17 cellular contexts compared by ENCODE assay signal in the genomic region with DNA sequence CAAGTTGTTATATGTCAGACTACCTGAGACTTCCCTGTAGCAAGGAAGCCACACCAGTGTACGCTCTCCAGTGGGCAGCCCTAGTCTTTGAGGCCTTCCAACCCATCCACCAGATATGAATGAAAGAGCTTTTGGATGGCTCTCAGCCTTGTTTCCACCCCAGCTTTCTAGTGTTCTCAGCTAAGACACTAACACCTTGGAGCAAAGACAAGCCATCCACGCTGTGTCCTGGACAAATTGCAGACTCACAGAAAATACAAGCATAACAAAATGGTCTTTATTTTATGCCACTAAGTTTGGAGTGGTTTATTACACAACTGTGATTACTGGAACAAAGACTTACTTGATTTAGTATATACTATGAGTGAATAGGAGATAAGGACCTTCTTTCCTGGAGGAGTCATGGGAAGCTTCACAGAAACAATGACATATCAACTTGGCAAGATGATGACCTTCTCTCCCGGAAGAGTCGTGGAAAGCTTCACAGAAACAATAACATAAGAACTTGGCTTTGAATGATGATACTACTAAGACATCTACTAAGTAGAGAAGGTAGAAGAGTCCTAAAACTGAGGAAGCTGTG.
DNase-seq lines count a peak whose midpoint lies in the region; ATAC-seq, FAIRE-seq and TF ChIP-seq lines count a peak whose summit lies in the region.
"Had no signal": no experiment of that assay in that cellular context is flagged by ENCODE, and none has a peak within 500 bp of the region (broad histone marks: within the 10 kb centered on the region; RNA-seq: fewer than 3 reads in every experiment).

No MANE protein-coding gene starts in this region.

- FAIRE-seq in astrocyte (lab: Jason Lieb, UNC), result no peak
- FAIRE-seq: G401.6, GM12891 had no signal

- no peaks in the 10 kb centered on the region for H3K9me2 ChIP-seq in MM.1S (replicated peaks; ENCODE audit: insufficient read depth, low read length)

- H3K27ac ChIP-seq in astrocyte (ENCODE audit: low read depth, low read length), result no peak overlapping the region
- no peak overlapping the region for H3K27ac ChIP-seq in MM.1S (ENCODE audit: low read length)

- H3K27ac Mint-ChIP-seq in astrocyte (ENCODE audit: unreplicated experiment), result no peak overlapping the region
- H3K27ac Mint-ChIP-seq: B cell; CD4-positive, alpha-beta T cell; GM23338 had no signal

- no peak overlapping the region for H3K4me3 ChIP-seq in astrocyte (ENCODE audit: insufficient read depth, low read depth, low read length)
- H3K4me3 ChIP-seq in MM.1S (ENCODE audit: low read length), result no peak overlapping the region
- H3K4me3 ChIP-seq: GM23338 had no signal

- no peaks in the 10 kb centered on the region for H3K36me3 Mint-ChIP-seq in astrocyte (ENCODE audit: low read depth, unreplicated experiment)

- H3K4me2 ChIP-seq in astrocyte (ENCODE audit: low read length), result no peak overlapping the region
- H3K4me2 ChIP-seq in MM.1S (ENCODE audit: low read depth, low read length), result no peak overlapping the region
- H3K4me2 ChIP-seq: GM23338 had no signal

- H2AFZ ChIP-seq in astrocyte (ENCODE audit: low read depth, low read length), result no peak overlapping the region
- no peak overlapping the region for H2AFZ ChIP-seq in MM.1S (ENCODE audit: low read length)
- H2AFZ ChIP-seq: GM23338 had no signal

- H4K20me1 ChIP-seq in astrocyte (ENCODE audit: insufficient read depth, low read length) (no peaks in the 10 kb centered on the region), MM.1S (ENCODE audit: insufficient read depth, low read length) (no peaks in the 10 kb centered on the region)

- H3K79me2 ChIP-seq in astrocyte (ENCODE audit: insufficient read depth, low read length), result no peaks in the 10 kb centered on the region
- no peaks in the 10 kb centered on the region for H3K79me2 ChIP-seq in MM.1S (ENCODE audit: low read length)

- no peak overlapping the region for H3K4me3 Mint-ChIP-seq in astrocyte (ENCODE audit: unreplicated experiment)
- H3K4me3 Mint-ChIP-seq: B cell; CD4-positive, alpha-beta T cell; GM23338 had no signal

- no peaks in the 10 kb centered on the region for H3K9me3 Mint-ChIP-seq in astrocyte (ENCODE audit: unreplicated experiment)
- H3K9me3 Mint-ChIP-seq: CD4-positive, alpha-beta T cell; GM23338 had no signal

- H3K36me3 ChIP-seq in astrocyte (ENCODE audit: insufficient read depth, low read length), result no peaks in the 10 kb centered on the region
- H3K36me3 ChIP-seq in MM.1S (replicated peaks; ENCODE audit: insufficient read depth, low read length), result no peaks in the 10 kb centered on the region

- ATAC-seq in left ventricle myocardium superior, result peak; percentile 43
- ATAC-seq: GM23338 had no signal

- no peak overlapping the region for H3K9ac ChIP-seq in astrocyte (ENCODE audit: low read length)
- H3K9ac ChIP-seq in MM.1S (ENCODE audit: low read length), result no peak overlapping the region

- intact Hi-C loops in left ventricle myocardium superior (cut with micrococcal nuclease) (no loop called here), cardiac septum (cut with DNase I) (no loop called here)

- DNase-seq in left ventricle myocardium superior (no peak), cardiac septum (ENCODE audit: low spot score) (no peak), astrocyte (ENCODE audit: low read depth) (peak; percentile 12), foreskin melanocyte (peak; percentile 86), NCI-H2081 treated with DMSO at 0.1 percent for 48 hours (lab: John Stamatoyannopoulos, UW) (no peak), epidermal melanocyte (ENCODE audit: insufficient read length, low spot score) (no peak), MM.1S (no peak), islet precursor cell (no peak)
- DNase-seq: C1 segment of cervical spinal cord; CD4-positive, alpha-beta T cell; DMS79 treated with DMSO at 0.1 percent for 48 hours; EL; H7 had no signal

- H3K9me3 ChIP-seq in astrocyte (ENCODE audit: insufficient read depth, low read depth, low read length) (no peaks in the 10 kb centered on the region), MM.1S (replicated peaks; ENCODE audit: insufficient read depth, low read length) (no peaks in the 10 kb centered on the region)

- no peaks in the 10 kb centered on the region for H3F3A ChIP-seq in MM.1S (ENCODE audit: insufficient read depth, low read length)

- H3K27me3 Mint-ChIP-seq in astrocyte (ENCODE audit: low read depth, unreplicated experiment), result no peaks in the 10 kb centered on the region
- H3K27me3 Mint-ChIP-seq: B cell; CD4-positive, alpha-beta T cell had no signal

- no peaks in the 10 kb centered on the region for H3K27me3 ChIP-seq in astrocyte (ENCODE audit: insufficient read depth, low read length)
- no peaks in the 10 kb centered on the region for H3K27me3 ChIP-seq in MM.1S (replicated peaks; ENCODE audit: insufficient read depth, low read length)

- no peak for TF ChIP-seq CTCF in astrocyte (IDR thresholded peaks at IDR 0.05; ENCODE audit: insufficient read depth, low read depth, low read length)
- no peak for TF ChIP-seq CTCF in MM.1S (IDR thresholded peaks at IDR 0.05; ENCODE audit: low read length)

- no peaks in the 10 kb centered on the region for H3K4me1 Mint-ChIP-seq in astrocyte (ENCODE audit: low read depth, unreplicated experiment)

- H3K4me1 ChIP-seq in astrocyte (ENCODE audit: insufficient read depth, low read length) (no peaks in the 10 kb centered on the region), MM.1S (ENCODE audit: low read length) (no peaks in the 10 kb centered on the region)

Comparison
In these comparisons a context has a peak if more than half of its experiments do, and no peak if none do; other contexts are left out.
1. DNase-seq: peak in astrocyte (single experiment) and foreskin melanocyte (single experiment); none in left ventricle myocardium superior (single experiment), cardiac septum (single experiment), NCI-H2081 treated with DMSO at 0.1 percent for 48 hours (single experiment), epidermal melanocyte (single experiment), MM.1S (single experiment) and islet precursor cell (single experiment).